ENCODE assay signal across 1 cellular context in the genomic region with DNA sequence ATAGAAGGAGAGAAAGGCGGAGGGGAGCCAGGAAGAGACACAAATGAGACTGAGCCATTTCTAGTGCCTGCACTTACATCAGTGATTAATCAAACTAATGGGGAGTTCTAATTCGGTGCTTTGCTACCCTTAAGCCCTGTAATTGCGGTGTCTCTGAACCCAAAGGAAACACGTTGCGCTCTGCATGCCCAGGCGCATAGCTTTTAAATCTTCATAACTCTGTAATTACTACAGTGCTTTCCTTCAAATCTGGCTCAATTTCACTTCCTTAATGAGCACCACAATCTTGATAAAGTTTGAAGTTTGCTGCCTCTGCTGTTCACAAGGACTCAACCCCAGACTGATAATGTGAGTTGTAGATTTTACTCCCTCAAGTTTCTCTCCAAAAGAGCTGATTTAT.
TF ChIP-seq lines count a peak whose summit lies in the region.

No MANE protein-coding gene starts in this region.

TF ChIP-seq in HEK293, 187 proteins besides CTCF, POLR2A, EP300 and RAD21 (continued from another document):
- TF ChIP-seq GFI1B (tag by site-specific recombination; IDR thresholded peaks at IDR 0.05) (no peak), ZFP37 (tag by site-specific recombination; IDR thresholded peaks at IDR 0.05) (no peak), BCL11B (tag by site-specific recombination; IDR thresholded peaks at IDR 0.05; ENCODE audit: low read depth) (no peak), ZNF621 (tag by site-specific recombination; IDR thresholded peaks at IDR 0.05) (no peak), ZNF791 (tag by site-specific recombination; IDR thresholded peaks at IDR 0.05) (no peak), ZFP41 (tag by site-specific recombination; IDR thresholded peaks at IDR 0.05; ENCODE audit: borderline replicate concordance) (no peak), ZNF660 (tag by site-specific recombination; IDR thresholded peaks at IDR 0.05) (no peak)
- TF ChIP-seq, protein P1, sequence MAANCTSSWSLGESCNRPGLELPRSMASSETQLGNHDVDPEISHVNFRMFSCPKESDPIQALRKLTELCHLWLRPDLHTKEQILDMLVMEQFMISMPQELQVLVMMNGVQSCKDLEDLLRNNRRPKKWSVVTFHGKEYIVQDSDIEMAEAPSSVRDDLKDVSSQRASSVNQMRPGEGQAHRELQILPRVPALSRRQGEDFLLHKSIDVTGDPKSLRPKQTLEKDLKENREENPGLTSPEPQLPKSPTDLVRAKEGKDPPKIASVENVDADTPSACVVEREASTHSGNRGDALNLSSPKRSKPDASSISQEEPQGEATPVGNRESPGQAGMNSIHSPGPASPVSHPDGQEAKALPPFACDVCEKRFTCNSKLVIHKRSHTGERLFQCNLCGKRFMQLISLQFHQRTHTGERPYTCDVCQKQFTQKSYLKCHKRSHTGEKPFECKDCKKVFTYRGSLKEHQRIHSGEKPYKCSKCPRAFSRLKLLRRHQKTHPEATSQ (tag by site-specific recombination; IDR thresholded peaks at IDR 0.05): no peak
- TF ChIP-seq, protein P2, sequence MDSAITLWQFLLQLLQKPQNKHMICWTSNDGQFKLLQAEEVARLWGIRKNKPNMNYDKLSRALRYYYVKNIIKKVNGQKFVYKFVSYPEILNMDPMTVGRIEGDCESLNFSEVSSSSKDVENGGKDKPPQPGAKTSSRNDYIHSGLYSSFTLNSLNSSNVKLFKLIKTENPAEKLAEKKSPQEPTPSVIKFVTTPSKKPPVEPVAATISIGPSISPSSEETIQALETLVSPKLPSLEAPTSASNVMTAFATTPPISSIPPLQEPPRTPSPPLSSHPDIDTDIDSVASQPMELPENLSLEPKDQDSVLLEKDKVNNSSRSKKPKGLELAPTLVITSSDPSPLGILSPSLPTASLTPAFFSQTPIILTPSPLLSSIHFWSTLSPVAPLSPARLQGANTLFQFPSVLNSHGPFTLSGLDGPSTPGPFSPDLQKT (IDR thresholded peaks at IDR 0.05; ENCODE audit: borderline replicate concordance, low read depth, low read length): no peak
- TF ChIP-seq, protein P3, sequence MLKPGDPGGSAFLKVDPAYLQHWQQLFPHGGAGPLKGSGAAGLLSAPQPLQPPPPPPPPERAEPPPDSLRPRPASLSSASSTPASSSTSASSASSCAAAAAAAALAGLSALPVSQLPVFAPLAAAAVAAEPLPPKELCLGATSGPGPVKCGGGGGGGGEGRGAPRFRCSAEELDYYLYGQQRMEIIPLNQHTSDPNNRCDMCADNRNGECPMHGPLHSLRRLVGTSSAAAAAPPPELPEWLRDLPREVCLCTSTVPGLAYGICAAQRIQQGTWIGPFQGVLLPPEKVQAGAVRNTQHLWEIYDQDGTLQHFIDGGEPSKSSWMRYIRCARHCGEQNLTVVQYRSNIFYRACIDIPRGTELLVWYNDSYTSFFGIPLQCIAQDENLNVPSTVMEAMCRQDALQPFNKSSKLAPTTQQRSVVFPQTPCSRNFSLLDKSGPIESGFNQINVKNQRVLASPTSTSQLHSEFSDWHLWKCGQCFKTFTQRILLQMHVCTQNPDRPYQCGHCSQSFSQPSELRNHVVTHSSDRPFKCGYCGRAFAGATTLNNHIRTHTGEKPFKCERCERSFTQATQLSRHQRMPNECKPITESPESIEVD (tag by site-specific recombination; IDR thresholded peaks at IDR 0.05): peak; percentile 46
- TF ChIP-seq, protein P4, sequence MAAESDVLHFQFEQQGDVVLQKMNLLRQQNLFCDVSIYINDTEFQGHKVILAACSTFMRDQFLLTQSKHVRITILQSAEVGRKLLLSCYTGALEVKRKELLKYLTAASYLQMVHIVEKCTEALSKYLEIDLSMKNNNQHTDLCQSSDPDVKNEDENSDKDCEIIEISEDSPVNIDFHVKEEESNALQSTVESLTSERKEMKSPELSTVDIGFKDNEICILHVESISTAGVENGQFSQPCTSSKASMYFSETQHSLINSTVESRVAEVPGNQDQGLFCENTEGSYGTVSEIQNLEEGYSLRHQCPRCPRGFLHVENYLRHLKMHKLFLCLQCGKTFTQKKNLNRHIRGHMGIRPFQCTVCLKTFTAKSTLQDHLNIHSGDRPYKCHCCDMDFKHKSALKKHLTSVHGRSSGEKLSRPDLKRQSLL (tag by site-specific recombination; IDR thresholded peaks at IDR 0.05): no peak
- TF ChIP-seq, protein P5, sequence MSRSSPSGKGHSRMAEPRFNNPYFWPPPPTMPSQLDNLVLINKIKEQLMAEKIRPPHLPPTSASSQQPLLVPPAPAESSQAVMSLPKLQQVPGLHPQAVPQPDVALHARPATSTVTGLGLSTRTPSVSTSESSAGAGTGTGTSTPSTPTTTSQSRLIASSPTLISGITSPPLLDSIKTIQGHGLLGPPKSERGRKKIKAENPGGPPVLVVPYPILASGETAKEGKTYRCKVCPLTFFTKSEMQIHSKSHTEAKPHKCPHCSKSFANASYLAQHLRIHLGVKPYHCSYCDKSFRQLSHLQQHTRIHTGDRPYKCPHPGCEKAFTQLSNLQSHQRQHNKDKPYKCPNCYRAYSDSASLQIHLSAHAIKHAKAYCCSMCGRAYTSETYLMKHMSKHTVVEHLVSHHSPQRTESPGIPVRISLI (tag by site-specific recombination; IDR thresholded peaks at IDR 0.05): no peak
- TF ChIP-seq, protein P6, sequence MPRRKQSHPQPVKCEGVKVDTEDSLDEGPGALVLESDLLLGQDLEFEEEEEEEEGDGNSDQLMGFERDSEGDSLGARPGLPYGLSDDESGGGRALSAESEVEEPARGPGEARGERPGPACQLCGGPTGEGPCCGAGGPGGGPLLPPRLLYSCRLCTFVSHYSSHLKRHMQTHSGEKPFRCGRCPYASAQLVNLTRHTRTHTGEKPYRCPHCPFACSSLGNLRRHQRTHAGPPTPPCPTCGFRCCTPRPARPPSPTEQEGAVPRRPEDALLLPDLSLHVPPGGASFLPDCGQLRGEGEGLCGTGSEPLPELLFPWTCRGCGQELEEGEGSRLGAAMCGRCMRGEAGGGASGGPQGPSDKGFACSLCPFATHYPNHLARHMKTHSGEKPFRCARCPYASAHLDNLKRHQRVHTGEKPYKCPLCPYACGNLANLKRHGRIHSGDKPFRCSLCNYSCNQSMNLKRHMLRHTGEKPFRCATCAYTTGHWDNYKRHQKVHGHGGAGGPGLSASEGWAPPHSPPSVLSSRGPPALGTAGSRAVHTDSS (tag by site-specific recombination; IDR thresholded peaks at IDR 0.05): no peak
- TF ChIP-seq, protein P7, sequence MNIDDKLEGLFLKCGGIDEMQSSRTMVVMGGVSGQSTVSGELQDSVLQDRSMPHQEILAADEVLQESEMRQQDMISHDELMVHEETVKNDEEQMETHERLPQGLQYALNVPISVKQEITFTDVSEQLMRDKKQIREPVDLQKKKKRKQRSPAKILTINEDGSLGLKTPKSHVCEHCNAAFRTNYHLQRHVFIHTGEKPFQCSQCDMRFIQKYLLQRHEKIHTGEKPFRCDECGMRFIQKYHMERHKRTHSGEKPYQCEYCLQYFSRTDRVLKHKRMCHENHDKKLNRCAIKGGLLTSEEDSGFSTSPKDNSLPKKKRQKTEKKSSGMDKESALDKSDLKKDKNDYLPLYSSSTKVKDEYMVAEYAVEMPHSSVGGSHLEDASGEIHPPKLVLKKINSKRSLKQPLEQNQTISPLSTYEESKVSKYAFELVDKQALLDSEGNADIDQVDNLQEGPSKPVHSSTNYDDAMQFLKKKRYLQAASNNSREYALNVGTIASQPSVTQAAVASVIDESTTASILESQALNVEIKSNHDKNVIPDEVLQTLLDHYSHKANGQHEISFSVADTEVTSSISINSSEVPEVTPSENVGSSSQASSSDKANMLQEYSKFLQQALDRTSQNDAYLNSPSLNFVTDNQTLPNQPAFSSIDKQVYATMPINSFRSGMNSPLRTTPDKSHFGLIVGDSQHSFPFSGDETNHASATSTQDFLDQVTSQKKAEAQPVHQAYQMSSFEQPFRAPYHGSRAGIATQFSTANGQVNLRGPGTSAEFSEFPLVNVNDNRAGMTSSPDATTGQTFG (tag by site-specific recombination; IDR thresholded peaks at IDR 0.05; ENCODE audit: borderline replicate concordance): no peak
TF ChIP-seq in HEK293: peak in this region for 4.
